In the genomic region with DNA sequence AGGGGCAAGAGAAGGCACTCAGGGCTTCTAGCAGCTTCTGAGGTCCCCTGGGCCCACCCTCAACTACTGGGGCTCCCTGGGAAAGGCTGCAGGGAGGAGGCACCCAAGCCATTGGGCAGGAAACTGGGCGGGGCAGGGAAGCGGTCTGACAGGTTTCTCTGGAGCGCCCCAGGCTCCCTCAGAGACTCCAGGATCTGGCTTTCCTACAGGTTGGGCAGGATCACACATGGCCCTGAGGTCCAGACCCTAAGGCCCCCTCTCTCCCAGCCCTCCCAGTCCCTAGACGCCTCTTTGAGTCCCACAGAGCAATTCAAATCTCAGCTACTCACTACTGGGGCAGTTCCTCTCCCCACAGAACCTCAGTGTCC, we compare ENCODE assay signal across 12 cellular contexts. TPM values are rescaled to one million over a fixed set of nuclear protein-coding genes. Genes with fewer than 3 reads are reported as not detected.
DNase-seq lines count a peak whose midpoint lies in the region; ATAC-seq, FAIRE-seq and TF ChIP-seq lines count a peak whose summit lies in the region.
"Had no signal": no experiment of that assay in that cellular context is flagged by ENCODE, and none has a peak within 500 bp of the region (broad histone marks: within the 10 kb centered on the region; RNA-seq: fewer than 3 reads in every experiment).

No MANE protein-coding gene starts in this region.

- no peak overlapping the region for H3K4me3 Mint-ChIP-seq in astrocyte (ENCODE audit: unreplicated experiment)

- no peak for TF ChIP-seq POLR2A in heart left ventricle (IDR thresholded peaks at IDR 0.05)
- no peak for TF ChIP-seq POLR2A in HepG2 (IDR thresholded peaks at IDR 0.05; ENCODE audit: insufficient read depth in 1 of 2, low read depth in 2 of 2, low read length in 2 of 2)

- no peak for DNase-seq in heart left ventricle
- DNase-seq in cardiac septum (ENCODE audit: low spot score), result no peak
- no peak for DNase-seq in astrocyte (ENCODE audit: low read depth)
- no peak for DNase-seq in HepG2 (ENCODE audit: low spot score)
- peak; percentile 89 for DNase-seq in upper lobe of right lung
- DNase-seq in nucleus accumbens (lab: John Stamatoyannopoulos, UW), result no peak
- DNase-seq: amniotic stem cell, GM23248, T-helper 9 cell had no signal

- H3K4me1 Mint-ChIP-seq in astrocyte (ENCODE audit: low read depth, unreplicated experiment), result peaks cover 38% of the 10 kb centered on the region

- H3K4me2 ChIP-seq in astrocyte (ENCODE audit: low read length) (no peak overlapping the region), HepG2 (ENCODE audit: low read depth, low read length) (peak overlapping the region; percentile 84)

- no peaks in the 10 kb centered on the region for H3K9me3 Mint-ChIP-seq in astrocyte (ENCODE audit: unreplicated experiment)

- TF ChIP-seq CTCF in heart left ventricle (IDR thresholded peaks at IDR 0.05), result no peak
- no peak for TF ChIP-seq CTCF in astrocyte (IDR thresholded peaks at IDR 0.05; ENCODE audit: insufficient read depth, low read depth, low read length)
- TF ChIP-seq CTCF in HepG2 (CRISPR knock-in tag; IDR thresholded peaks at IDR 0.05), result no peak
- TF ChIP-seq CTCF in upper lobe of right lung (IDR thresholded peaks at IDR 0.05), result no peak

- in situ Hi-C loops in HepG2 (cut with HindIII; ENCODE audit: extremely low pct_ligation_motif_present, low pct_unique_long_range_greater_than_20kb), result no loop called here

- H3K4me3 ChIP-seq in heart left ventricle (no peak overlapping the region), astrocyte (ENCODE audit: insufficient read depth, low read depth, low read length) (no peak overlapping the region), HepG2 (replicated peaks in 1 of 3; ENCODE audit: insufficient read depth in 1 of 3, low read depth in 2 of 3, low read length in 3 of 3) (peak overlapping the region in 1 of 3 experiments; percentile 67; a peak in 2 of 6 replicates), upper lobe of right lung (no peak overlapping the region)
- H3K4me3 ChIP-seq: GM23248 had no signal

- H3K27ac Mint-ChIP-seq in astrocyte (ENCODE audit: unreplicated experiment), result peak overlapping the region; percentile 66

- peak overlapping the region in 8 of 12 donors; percentile 83 to 97 (median 96) for H3K27ac ChIP-seq in heart left ventricle
- no peak overlapping the region for H3K27ac ChIP-seq in astrocyte (ENCODE audit: low read depth, low read length)
- H3K27ac ChIP-seq in HepG2 (ENCODE audit: extremely low read length, insufficient read depth, low read length), result peak overlapping the region; percentile 80
- H3K27ac ChIP-seq in upper lobe of right lung, result peak overlapping the region; percentile 42
- H3K27ac ChIP-seq: GM23248 had no signal

- no peak for FAIRE-seq in astrocyte (lab: Jason Lieb, UNC)
- no peak for FAIRE-seq in HepG2 (lab: Jason Lieb, UNC)
- FAIRE-seq: endometrium had no signal

- WGBS in heart left ventricle, 4 donors, result 74 to 83% (median 79%) methylated on average over 4 of the region's 4 CpGs
- WGBS in HepG2 (ENCODE audit: low lambda C conversion rate), result 88% methylated on average over 4 of the region's 4 CpGs

- POLR2A ChIA-PET in HepG2 (lab: Yijun Ruan, JAX), result interaction anchor here (1.0 to 3.2 kb wide), 4 partner anchors 14 to 40 kb away, joined by 3 to 62 read pairs (median 14); partner anchors contain the start of genes FKBP10, JUP and P3H4

- TF ChIP-seq EP300 in HepG2 (IDR thresholded peaks at IDR 0.05; ENCODE audit: low read depth in 2 of 2, low read length in 2 of 2) (no peak), HepG2 (CRISPR knock-in tag; IDR thresholded peaks at IDR 0.05; ENCODE audit: borderline replicate concordance) (no peak)

- CTCF ChIA-PET in HepG2 (lab: Yijun Ruan, JAX; ENCODE audit: low intra/inter-chr PET ratio, low total read pairs), result interaction anchor here (1.3 kb wide), 1 partner anchor 35 kb away, joined by 4 read pairs; no protein-coding TSS in a partner anchor

- H3K79me2 ChIP-seq in astrocyte (ENCODE audit: insufficient read depth, low read length) (peaks cover 19% of the 10 kb centered on the region), HepG2 (ENCODE audit: insufficient read depth, low read length) (no peaks in the 10 kb centered on the region)

- no peaks in the 10 kb centered on the region for H3K27me3 Mint-ChIP-seq in astrocyte (ENCODE audit: low read depth, unreplicated experiment)

- H3K9ac ChIP-seq in astrocyte (ENCODE audit: low read length) (no peak overlapping the region), HepG2 (ENCODE audit: insufficient read depth, low read depth, low read length) (peak overlapping the region; percentile 60)
- H3K9ac ChIP-seq: GM23248 had no signal

- ATAC-seq in heart left ventricle, result no peak
- ATAC-seq in HepG2, result peak; percentile 6
- ATAC-seq in upper lobe of right lung, result peak; percentile 77
- ATAC-seq in GM19452 (IDR thresholded peaks at IDR 0.05; ENCODE audit: unreplicated experiment), result no peak
- no peak for ATAC-seq in GM18873 (IDR thresholded peaks at IDR 0.05; ENCODE audit: low FRiP score, unreplicated experiment)

- intact Hi-C loops in heart left ventricle (cut with DNase I), result loop anchor here in 3 of 10 donors (2.0 to 10.0 kb wide), 3 partner anchors 33 to 77 kb away; no protein-coding TSS in a partner anchor
- intact Hi-C loops in cardiac septum (cut with DNase I), result no loop called here
- intact Hi-C loops in HepG2 (cut with micrococcal nuclease; ENCODE audit: unreplicated experiment), result no loop called here
- intact Hi-C loops in upper lobe of right lung (cut with DNase I), result no loop called here

- H4K20me1 ChIP-seq in astrocyte (ENCODE audit: insufficient read depth, low read length) (peaks cover 15% of the 10 kb centered on the region), HepG2 (ENCODE audit: insufficient read depth, low read length) (no peaks in the 10 kb centered on the region)

- H3K36me3 Mint-ChIP-seq in astrocyte (ENCODE audit: low read depth, unreplicated experiment), result peaks cover 14% of the 10 kb centered on the region

- H3K36me3 ChIP-seq in heart left ventricle (peaks cover 0 to 67% (median 51%) of the 10 kb centered on the region in 9 donors), astrocyte (ENCODE audit: insufficient read depth, low read length) (peaks cover 3% of the 10 kb centered on the region), HepG2 (replicated peaks in 1 of 2; ENCODE audit: control insufficient read depth in 1 of 2, insufficient read depth in 2 of 2, low read length in 2 of 2) (peaks cover 14 to 37% of the 10 kb centered on the region in 2 experiments), upper lobe of right lung (peaks cover 41% of the 10 kb centered on the region)

- BruUV-seq in HepG2 (replicated peaks; lab: Mats Ljungman, UMichigan), result no TSS peak

- TF ChIP-seq RAD21 in HepG2 (CRISPR knock-in tag; IDR thresholded peaks at IDR 0.05), result no peak

- H3K4me1 ChIP-seq in heart left ventricle, result peaks cover 16 to 62% (median 52%) of the 10 kb centered on the region in 12 donors
- peaks cover 26% of the 10 kb centered on the region for H3K4me1 ChIP-seq in astrocyte (ENCODE audit: insufficient read depth, low read length)
- H3K4me1 ChIP-seq in HepG2 (ENCODE audit: insufficient read depth, low read length), result peaks cover 45% of the 10 kb centered on the region
- peaks cover 54% of the 10 kb centered on the region for H3K4me1 ChIP-seq in upper lobe of right lung

- H3K9me3 ChIP-seq in heart left ventricle (no peaks in the 10 kb centered on the region), astrocyte (ENCODE audit: insufficient read depth, low read depth, low read length) (no peaks in the 10 kb centered on the region), HepG2 (ENCODE audit: low read length) (no peaks in the 10 kb centered on the region), upper lobe of right lung (no peaks in the 10 kb centered on the region)

- H3K27me3 ChIP-seq in heart left ventricle (no peaks in the 10 kb centered on the region), astrocyte (ENCODE audit: insufficient read depth, low read length) (no peaks in the 10 kb centered on the region), HepG2 (ENCODE audit: control insufficient read depth in 1 of 2, insufficient read depth in 2 of 2, low read length in 2 of 2) (no peaks in the 10 kb centered on the region), upper lobe of right lung (no peaks in the 10 kb centered on the region)

- H2AFZ ChIP-seq in astrocyte (ENCODE audit: low read depth, low read length), result no peak overlapping the region
- no peak overlapping the region for H2AFZ ChIP-seq in HepG2 (ENCODE audit: low read length)
- H2AFZ ChIP-seq: GM23248 had no signal

RNA-seq across cellular contexts. Expression of gene JUP, which starts 14.3 kb away (rescaled TPM):
- total RNA-seq in heart left ventricle, result 100 to 1,000 TPM; 143 to 503 (median 166) TPM
- 100 to 1,000 TPM in 1 of 2 donors, 10 to 100 TPM in 1; 94.6 to 148 TPM for polyA plus RNA-seq in heart left ventricle
- total RNA-seq in cardiac septum, result 150 TPM
- 236 TPM in 2 replicates for total RNA-seq in astrocyte
- 20.6 and 20.9 TPM in 2 replicates for total RNA-seq in HepG2 (2016; rRNA removed; fragmentation: Illumina TruSeq; extraction: Trizol)
- total RNA-seq in HepG2 (2016; cell fraction: cytosol; rRNA removed; fragmentation: Illumina TruSeq; extraction: Trizol; ENCODE audit: low read depth), result 6.9 and 7.8 TPM in 2 replicates
- total RNA-seq in HepG2 (2016; cell fraction: insoluble cytoplasmic fraction; rRNA removed; fragmentation: Illumina TruSeq; extraction: Trizol), result 16.7 and 22.4 TPM in 2 replicates
- 11.7 and 12.0 TPM in 2 replicates for total RNA-seq in HepG2 (2016; cell fraction: membrane; rRNA removed; fragmentation: Illumina TruSeq; extraction: Trizol)
- total RNA-seq in HepG2 (2016; cell fraction: nucleus; rRNA removed; fragmentation: Illumina TruSeq; extraction: Trizol), result 15.0 and 20.7 TPM in 2 replicates
- 12.1 and 21.4 TPM in 2 replicates for polyA plus RNA-seq in HepG2 (2011; rRNA removed)
- polyA plus RNA-seq in HepG2 (2011; cell fraction: cytosol; rRNA removed), result 8.9 and 10.9 TPM in 2 replicates
- 23.8 and 30.1 TPM in 2 replicates for polyA plus RNA-seq in HepG2 (2011; cell fraction: nucleus; rRNA removed)
- polyA plus RNA-seq in HepG2 (2012), result 36.1 and 37.0 TPM in 2 replicates
- polyA plus RNA-seq in HepG2 (2016; cell fraction: cytosol; fragmentation: Illumina TruSeq; extraction: Trizol; ENCODE audit: low read depth), result 3.5 and 4.6 TPM in 2 replicates
- polyA plus RNA-seq in HepG2 (2016; cell fraction: insoluble cytoplasmic fraction; fragmentation: Illumina TruSeq; extraction: Trizol; ENCODE audit: low read depth), result 22.1 and 35.3 TPM in 2 replicates
- polyA plus RNA-seq in HepG2 (2016; cell fraction: membrane; fragmentation: Illumina TruSeq; extraction: Trizol; ENCODE audit: low read depth), result 9.5 and 10.0 TPM in 2 replicates
- polyA plus RNA-seq in HepG2 (2016; cell fraction: nucleus; fragmentation: Illumina TruSeq; extraction: Trizol; ENCODE audit: insufficient read depth, low read depth), result 24.1 and 25.5 TPM in 2 replicates
- polyA minus RNA-seq in HepG2 (2011; rRNA and poly(A)+ RNA removed; ENCODE audit: low replicate concordance), result 43.6 and 59.1 TPM in 2 replicates
- polyA minus RNA-seq in HepG2 (2011; cell fraction: cytosol; rRNA and poly(A)+ RNA removed), result 25.9 and 32.6 TPM in 2 replicates
- 13.5 and 13.8 TPM in 2 replicates for polyA minus RNA-seq in HepG2 (2011; cell fraction: nucleus; rRNA and poly(A)+ RNA removed)
- total RNA-seq in upper lobe of right lung, result 109 TPM

RNA-seq across cellular contexts. Expression of gene HAP1, which starts 37.8 kb away (rescaled TPM):
- total RNA-seq in heart left ventricle (under 1 TPM in 4 of 9 donors, not detected in 5; 0.07 to 0.35 (median 0.10) TPM), cardiac septum (0.08 TPM), astrocyte (0.46 and 0.52 TPM in 2 replicates), HepG2 (2016; rRNA removed; fragmentation: Illumina TruSeq; extraction: Trizol) (0.07 and 0.08 TPM in 2 replicates), upper lobe of right lung (0.58 TPM)
- polyA plus RNA-seq in heart left ventricle (under 1 TPM in 1 of 2 donors, not detected in 1; 0.10 TPM), HepG2 (2011; rRNA removed) (0.07 and 0.30 TPM in 2 replicates)
- not detected in 2 replicates for total RNA-seq in HepG2 (2016; cell fraction: cytosol; rRNA removed; fragmentation: Illumina TruSeq; extraction: Trizol; ENCODE audit: low read depth)
- total RNA-seq in HepG2 (2016; cell fraction: insoluble cytoplasmic fraction; rRNA removed; fragmentation: Illumina TruSeq; extraction: Trizol), result 0.07 and 0.11 TPM in 2 replicates
- total RNA-seq in HepG2 (2016; cell fraction: membrane; rRNA removed; fragmentation: Illumina TruSeq; extraction: Trizol), result 0.03 TPM in 1 of 2 replicates, not detected in the other
- total RNA-seq in HepG2 (2016; cell fraction: nucleus; rRNA removed; fragmentation: Illumina TruSeq; extraction: Trizol), result 0.12 TPM in 1 of 2 replicates, not detected in the other
- 0.07 and 0.08 TPM in 2 replicates for polyA plus RNA-seq in HepG2 (2011; cell fraction: cytosol; rRNA removed)
- 1.1 TPM in 2 replicates for polyA plus RNA-seq in HepG2 (2011; cell fraction: nucleus; rRNA removed)
- 0.13 and 0.19 TPM in 2 replicates for polyA plus RNA-seq in HepG2 (2012)
- not detected in 2 replicates for polyA plus RNA-seq in HepG2 (2016; cell fraction: cytosol; fragmentation: Illumina TruSeq; extraction: Trizol; ENCODE audit: low read depth)
- 0.11 TPM in 1 of 2 replicates, not detected in the other for polyA plus RNA-seq in HepG2 (2016; cell fraction: insoluble cytoplasmic fraction; fragmentation: Illumina TruSeq; extraction: Trizol; ENCODE audit: low read depth)
- not detected in 2 replicates for polyA plus RNA-seq in HepG2 (2016; cell fraction: membrane; fragmentation: Illumina TruSeq; extraction: Trizol; ENCODE audit: low read depth)
- polyA plus RNA-seq in HepG2 (2016; cell fraction: nucleus; fragmentation: Illumina TruSeq; extraction: Trizol; ENCODE audit: insufficient read depth, low read depth), result 0.11 and 0.15 TPM in 2 replicates
- 0.07 TPM in 1 of 2 replicates, not detected in the other for polyA minus RNA-seq in HepG2 (2011; rRNA and poly(A)+ RNA removed; ENCODE audit: low replicate concordance)
- not detected in 2 replicates for polyA minus RNA-seq in HepG2 (2011; cell fraction: cytosol; rRNA and poly(A)+ RNA removed)
- polyA minus RNA-seq in HepG2 (2011; cell fraction: nucleus; rRNA and poly(A)+ RNA removed), result 0.12 and 0.26 TPM in 2 replicates
- total RNA-seq: GM23248 had no signal
- polyA plus RNA-seq: GM23248 had no signal

RNA-seq across cellular contexts. Expression of gene P3H4, which starts 39.5 kb away (rescaled TPM):
- total RNA-seq in heart left ventricle (10 to 100 TPM in 1 of 9 donors, 1 to 10 TPM in 8; 2.2 to 10.1 (median 5.3) TPM), cardiac septum (5.1 TPM), astrocyte (81.5 and 110 TPM in 2 replicates), HepG2 (2016; rRNA removed; fragmentation: Illumina TruSeq; extraction: Trizol) (13.5 and 37.1 TPM in 2 replicates), upper lobe of right lung (9.5 TPM)
- polyA plus RNA-seq in heart left ventricle (1 to 10 TPM; 4.2 to 9.4 TPM), HepG2 (2011; rRNA removed) (50.6 and 54.9 TPM in 2 replicates)
- 12.6 and 14.5 TPM in 2 replicates for total RNA-seq in HepG2 (2016; cell fraction: cytosol; rRNA removed; fragmentation: Illumina TruSeq; extraction: Trizol; ENCODE audit: low read depth)
- 12.2 and 37.7 TPM in 2 replicates for total RNA-seq in HepG2 (2016; cell fraction: insoluble cytoplasmic fraction; rRNA removed; fragmentation: Illumina TruSeq; extraction: Trizol)
- 17.3 and 17.5 TPM in 2 replicates for total RNA-seq in HepG2 (2016; cell fraction: membrane; rRNA removed; fragmentation: Illumina TruSeq; extraction: Trizol)
- 28.1 and 32.5 TPM in 2 replicates for total RNA-seq in HepG2 (2016; cell fraction: nucleus; rRNA removed; fragmentation: Illumina TruSeq; extraction: Trizol)
- 37.2 and 55.7 TPM in 2 replicates for polyA plus RNA-seq in HepG2 (2011; cell fraction: cytosol; rRNA removed)
- 33.0 and 36.4 TPM in 2 replicates for polyA plus RNA-seq in HepG2 (2011; cell fraction: nucleus; rRNA removed)
- polyA plus RNA-seq in HepG2 (2012), result 22.4 and 34.3 TPM in 2 replicates
- 4.6 and 5.5 TPM in 2 replicates for polyA plus RNA-seq in HepG2 (2016; cell fraction: cytosol; fragmentation: Illumina TruSeq; extraction: Trizol; ENCODE audit: low read depth)
- polyA plus RNA-seq in HepG2 (2016; cell fraction: insoluble cytoplasmic fraction; fragmentation: Illumina TruSeq; extraction: Trizol; ENCODE audit: low read depth), result 14.8 and 17.0 TPM in 2 replicates
- 9.6 and 11.3 TPM in 2 replicates for polyA plus RNA-seq in HepG2 (2016; cell fraction: membrane; fragmentation: Illumina TruSeq; extraction: Trizol; ENCODE audit: low read depth)
- polyA plus RNA-seq in HepG2 (2016; cell fraction: nucleus; fragmentation: Illumina TruSeq; extraction: Trizol; ENCODE audit: insufficient read depth, low read depth), result 63.5 and 69.5 TPM in 2 replicates
- polyA minus RNA-seq in HepG2 (2011; rRNA and poly(A)+ RNA removed; ENCODE audit: low replicate concordance), result 44.3 and 65.0 TPM in 2 replicates
- polyA minus RNA-seq in HepG2 (2011; cell fraction: cytosol; rRNA and poly(A)+ RNA removed), result 22.5 and 26.8 TPM in 2 replicates
- 21.6 and 23.9 TPM in 2 replicates for polyA minus RNA-seq in HepG2 (2011; cell fraction: nucleus; rRNA and poly(A)+ RNA removed)

RNA-seq across cellular contexts. Expression of gene FKBP10, which starts 40.6 kb away (rescaled TPM):
- total RNA-seq in heart left ventricle, result 10 to 100 TPM in 5 of 9 donors, 1 to 10 TPM in 4; 6.5 to 40.4 (median 12.5) TPM
- 10 to 100 TPM; 11.4 to 25.2 TPM for polyA plus RNA-seq in heart left ventricle
- total RNA-seq in cardiac septum, result 17.7 TPM
- 446 and 584 TPM in 2 replicates for total RNA-seq in astrocyte
- 46.5 and 149 TPM in 2 replicates for total RNA-seq in HepG2 (2016; rRNA removed; fragmentation: Illumina TruSeq; extraction: Trizol)
- 31.7 and 32.8 TPM in 2 replicates for total RNA-seq in HepG2 (2016; cell fraction: cytosol; rRNA removed; fragmentation: Illumina TruSeq; extraction: Trizol; ENCODE audit: low read depth)
- total RNA-seq in HepG2 (2016; cell fraction: insoluble cytoplasmic fraction; rRNA removed; fragmentation: Illumina TruSeq; extraction: Trizol), result 37.6 and 157 TPM in 2 replicates
- 42.3 and 48.1 TPM in 2 replicates for total RNA-seq in HepG2 (2016; cell fraction: membrane; rRNA removed; fragmentation: Illumina TruSeq; extraction: Trizol)
- 148 and 181 TPM in 2 replicates for total RNA-seq in HepG2 (2016; cell fraction: nucleus; rRNA removed; fragmentation: Illumina TruSeq; extraction: Trizol)
- polyA plus RNA-seq in HepG2 (2011; rRNA removed), result 543 and 573 TPM in 2 replicates
- polyA plus RNA-seq in HepG2 (2011; cell fraction: cytosol; rRNA removed), result 288 and 579 TPM in 2 replicates
- polyA plus RNA-seq in HepG2 (2011; cell fraction: nucleus; rRNA removed), result 3,059 and 4,867 TPM in 2 replicates
- polyA plus RNA-seq in HepG2 (2012), result 224 and 292 TPM in 2 replicates
- polyA plus RNA-seq in HepG2 (2016; cell fraction: cytosol; fragmentation: Illumina TruSeq; extraction: Trizol; ENCODE audit: low read depth), result 18.4 and 19.7 TPM in 2 replicates
- 46.0 and 56.5 TPM in 2 replicates for polyA plus RNA-seq in HepG2 (2016; cell fraction: insoluble cytoplasmic fraction; fragmentation: Illumina TruSeq; extraction: Trizol; ENCODE audit: low read depth)
- 32.1 and 36.5 TPM in 2 replicates for polyA plus RNA-seq in HepG2 (2016; cell fraction: membrane; fragmentation: Illumina TruSeq; extraction: Trizol; ENCODE audit: low read depth)
- 597 and 623 TPM in 2 replicates for polyA plus RNA-seq in HepG2 (2016; cell fraction: nucleus; fragmentation: Illumina TruSeq; extraction: Trizol; ENCODE audit: insufficient read depth, low read depth)
- polyA minus RNA-seq in HepG2 (2011; rRNA and poly(A)+ RNA removed; ENCODE audit: low replicate concordance), result 133 and 613 TPM in 2 replicates
- polyA minus RNA-seq in HepG2 (2011; cell fraction: cytosol; rRNA and poly(A)+ RNA removed), result 159 and 170 TPM in 2 replicates
- polyA minus RNA-seq in HepG2 (2011; cell fraction: nucleus; rRNA and poly(A)+ RNA removed), result 231 and 275 TPM in 2 replicates
- 34.5 TPM for total RNA-seq in upper lobe of right lung

Comparison
In these comparisons a context has a peak if more than half of its experiments do, and no peak if none do; other contexts are left out.
1. ATAC-seq: peak in HepG2 (single experiment) and upper lobe of right lung (single experiment); none in heart left ventricle (0 of 4), GM19452 (single experiment) and GM18873 (single experiment).